9 cellular contexts compared by ENCODE assay signal in genomic region chr20:25408890-25409289, GRCh38. TPM values are rescaled to one million over a fixed set of nuclear protein-coding genes. Genes with fewer than 3 reads are reported as not detected.
DNase-seq lines count a peak whose midpoint lies in the region; ATAC-seq and TF ChIP-seq lines count a peak whose summit lies in the region.
"Had no signal": no experiment of that assay in that cellular context is flagged by ENCODE, and none has a peak within 500 bp of the region (broad histone marks: within the 10 kb centered on the region; RNA-seq: fewer than 3 reads in every experiment).

No MANE protein-coding gene starts in this region.

- H3K36me3 Mint-ChIP-seq in activated naive CD4-positive, alpha-beta T cell treated with anti-CD3 and anti-CD28 coated beads, Interleukin-2, amount 10 ng/mL, durations not matched to agents 7 days and 5 days = peaks cover 14% of the 10 kb centered on the region
- H3K36me3 Mint-ChIP-seq in dendritic cell treated with granulocyte-macrophage colony-stimulating factor and Interleukin-4, amounts not matched to agents 40 ng/mL and 50 ng/mL, for 4 days (ENCODE audit: low read depth) = peaks cover 7% of the 10 kb centered on the region
- H3K36me3 Mint-ChIP-seq in stimulated activated effector memory CD8-positive, alpha-beta T cell treated with anti-CD3 and anti-CD28 coated beads, Interleukin-12 subunit alpha, Interleukin-12 subunit beta, amount 100 ng/mL, for 72 hours = peaks cover 3% of the 10 kb centered on the region

- H3K79me2 ChIP-seq in OCI-LY7 (ENCODE audit: insufficient read depth, low read depth, low read length) = peaks cover 21% of the 10 kb centered on the region

- peak overlapping the region; percentile 83 for H3K4me3 ChIP-seq in OCI-LY7 (ENCODE audit: low read depth, low read length, poor library complexity, severe bottlenecking)

- BruUV-seq in OCI-LY7 (replicated peaks; lab: Mats Ljungman, UMichigan) = no TSS peak

- H3K9me2 ChIP-seq in OCI-LY7 (ENCODE audit: insufficient read depth, low read length) = no peaks in the 10 kb centered on the region

- no peak for ATAC-seq in stimulated activated effector memory CD8-positive, alpha-beta T cell treated with anti-CD3 and anti-CD28 coated beads, Interleukin-12 subunit alpha, Interleukin-12 subunit beta, amount 100 ng/mL, for 72 hours

- TF ChIP-seq CTCF in OCI-LY7 (conservative IDR thresholded peaks at IDR 0.05; ENCODE audit: low read length) = no peak

- peaks cover 16% of the 10 kb centered on the region for H3K4me1 ChIP-seq in OCI-LY7 (ENCODE audit: insufficient read depth, low read length, poor library complexity, severe bottlenecking)

- no peak overlapping the region for H2AFZ ChIP-seq in OCI-LY7 (ENCODE audit: low read length)

- peak overlapping the region; percentile 93 for H3K4me3 Mint-ChIP-seq in activated naive CD4-positive, alpha-beta T cell treated with anti-CD3 and anti-CD28 coated beads, Interleukin-2, amount 10 ng/mL, durations not matched to agents 7 days and 5 days
- no peak overlapping the region for H3K4me3 Mint-ChIP-seq in dendritic cell treated with granulocyte-macrophage colony-stimulating factor and Interleukin-4, amounts not matched to agents 40 ng/mL and 50 ng/mL, for 4 days
- peak overlapping the region; percentile 92 for H3K4me3 Mint-ChIP-seq in stimulated activated effector memory CD8-positive, alpha-beta T cell treated with anti-CD3 and anti-CD28 coated beads, Interleukin-12 subunit alpha, Interleukin-12 subunit beta, amount 100 ng/mL, for 72 hours

- H3K27me3 Mint-ChIP-seq in activated naive CD4-positive, alpha-beta T cell treated with anti-CD3 and anti-CD28 coated beads, Interleukin-2, amount 10 ng/mL, durations not matched to agents 7 days and 5 days = no peaks in the 10 kb centered on the region
- no peaks in the 10 kb centered on the region for H3K27me3 Mint-ChIP-seq in dendritic cell treated with granulocyte-macrophage colony-stimulating factor and Interleukin-4, amounts not matched to agents 40 ng/mL and 50 ng/mL, for 4 days

- intact Hi-C loops in OCI-LY7 (cut with micrococcal nuclease; ENCODE audit: unreplicated experiment) = loop anchor here (5.0 kb wide), 2 partner anchors 127 to 162 kb away; partner anchors contain the start of gene PYGB
- intact Hi-C loops in dendritic cell treated with granulocyte-macrophage colony-stimulating factor and Interleukin-4, amounts not matched to agents 40 ng/mL and 50 ng/mL, for 4 days (cut with micrococcal nuclease) = no loop called here

- peaks cover 7% of the 10 kb centered on the region for H3K9me3 Mint-ChIP-seq in activated naive CD4-positive, alpha-beta T cell treated with anti-CD3 and anti-CD28 coated beads, Interleukin-2, amount 10 ng/mL, durations not matched to agents 7 days and 5 days
- H3K9me3 Mint-ChIP-seq in dendritic cell treated with granulocyte-macrophage colony-stimulating factor and Interleukin-4, amounts not matched to agents 40 ng/mL and 50 ng/mL, for 4 days = peaks cover 7% of the 10 kb centered on the region
- no peaks in the 10 kb centered on the region for H3K9me3 Mint-ChIP-seq in stimulated activated effector memory CD8-positive, alpha-beta T cell treated with anti-CD3 and anti-CD28 coated beads, Interleukin-12 subunit alpha, Interleukin-12 subunit beta, amount 100 ng/mL, for 72 hours

- peak overlapping the region; percentile 96 for H3K4me2 ChIP-seq in OCI-LY7 (ENCODE audit: low read length)

- no peaks in the 10 kb centered on the region for H3K9me3 ChIP-seq in OCI-LY7 (ENCODE audit: low read length)

- H3K4me1 Mint-ChIP-seq in activated naive CD4-positive, alpha-beta T cell treated with anti-CD3 and anti-CD28 coated beads, Interleukin-2, amount 10 ng/mL, durations not matched to agents 7 days and 5 days = peaks cover 27% of the 10 kb centered on the region
- H3K4me1 Mint-ChIP-seq in dendritic cell treated with granulocyte-macrophage colony-stimulating factor and Interleukin-4, amounts not matched to agents 40 ng/mL and 50 ng/mL, for 4 days (ENCODE audit: low read depth) = peaks cover 14% of the 10 kb centered on the region
- peaks cover 22% of the 10 kb centered on the region for H3K4me1 Mint-ChIP-seq in stimulated activated effector memory CD8-positive, alpha-beta T cell treated with anti-CD3 and anti-CD28 coated beads, Interleukin-12 subunit alpha, Interleukin-12 subunit beta, amount 100 ng/mL, for 72 hours

- DNase-seq in activated naive CD4-positive, alpha-beta T cell treated with anti-CD3 and anti-CD28 coated beads, Interleukin-2, amount 10 ng/mL, durations not matched to agents 7 days and 5 days = no peak
- DNase-seq in activated naive CD4-positive, alpha-beta T cell (lab: John Stamatoyannopoulos, UW) = no peak
- DNase-seq in OCI-LY7 (ENCODE audit: low spot score) (no peak), HuH-7 (ENCODE audit: low spot score) (no peak), AG08396 (ENCODE audit: low spot score) (no peak), cerebellar cortex (ENCODE audit: low spot score) (no peak)
- DNase-seq in stimulated activated effector memory CD8-positive, alpha-beta T cell treated with anti-CD3 and anti-CD28 coated beads, Interleukin-12 subunit alpha, Interleukin-12 subunit beta, amount 100 ng/mL, for 72 hours (ENCODE audit: low spot score in 2 of 2) = no peak
- DNase-seq: T1000 had no signal

- peaks cover 23% of the 10 kb centered on the region for H3K36me3 ChIP-seq in OCI-LY7 (ENCODE audit: insufficient read depth, low read length)

- H3K27ac Mint-ChIP-seq in activated naive CD4-positive, alpha-beta T cell treated with anti-CD3 and anti-CD28 coated beads, Interleukin-2, amount 10 ng/mL, durations not matched to agents 7 days and 5 days = no peak overlapping the region
- H3K27ac Mint-ChIP-seq in dendritic cell treated with granulocyte-macrophage colony-stimulating factor and Interleukin-4, amounts not matched to agents 40 ng/mL and 50 ng/mL, for 4 days = peak overlapping the region; percentile 18
- peak overlapping the region; percentile 94 for H3K27ac Mint-ChIP-seq in stimulated activated effector memory CD8-positive, alpha-beta T cell treated with anti-CD3 and anti-CD28 coated beads, Interleukin-12 subunit alpha, Interleukin-12 subunit beta, amount 100 ng/mL, for 72 hours

- no peak overlapping the region for H3K27ac ChIP-seq in OCI-LY7 (ENCODE audit: low read depth, low read length, poor library complexity, severe bottlenecking)

- CTCF ChIA-PET in activated naive CD4-positive, alpha-beta T cell treated with anti-CD3 and anti-CD28 coated beads, Interleukin-2, amount 10 ng/mL, durations not matched to agents 7 days and 5 days (lab: Charles Lee) = no interaction called here
- CTCF ChIA-PET in OCI-LY7 (lab: Charles Lee; ENCODE audit: unreplicated experiment) = interaction anchor here (0.5 kb wide), 1 partner anchor 1741 kb away, joined by 3 read pairs; no protein-coding TSS in a partner anchor

- POLR2A ChIA-PET in OCI-LY7 (lab: Charles Lee) = no interaction called here

- no peaks in the 10 kb centered on the region for H4K20me1 ChIP-seq in OCI-LY7 (ENCODE audit: insufficient read depth, low read length)

RNA-seq across cellular contexts. Expression of gene GINS1, which starts 1.4 kb away (rescaled TPM):
- total RNA-seq in OCI-LY7 (2014; rRNA removed; shearing (Covaris generic)) = 22.8 and 23.0 TPM in 2 replicates
- total RNA-seq in OCI-LY7 (2022) = 29.9 and 30.8 TPM in 2 replicates

RNA-seq across cellular contexts. Expression of gene ABHD12, which starts 18.3 kb away (rescaled TPM):
- total RNA-seq in OCI-LY7 (2014; rRNA removed; shearing (Covaris generic)) = 5.9 and 10.6 TPM in 2 replicates
- total RNA-seq in OCI-LY7 (2022) = 12.0 and 12.9 TPM in 2 replicates
